12 cellular contexts compared by ENCODE assay signal in genomic region chr1:35852241-35852640, GRCh38.
"Had no signal": no experiment of that assay in that cellular context is flagged by ENCODE, and none has a peak within 500 bp of the region (broad histone marks: within the 10 kb centered on the region; RNA-seq: fewer than 3 reads in every experiment).

No MANE protein-coding gene starts in this region.

- H3K27me3 ChIP-seq: adrenal gland, body of pancreas, neural progenitor cell, ovary had no signal

- H3K9me3 Mint-ChIP-seq: neural progenitor cell; stimulated activated memory B cell treated with anti-CD40 and anti-IgM and Interleukin-4, amounts not matched to agents 10 μg/mL and 1 μg/mL and 100 μg/mL, for 72 hours had no signal

- H3K4me3 Mint-ChIP-seq: neural progenitor cell; stimulated activated memory B cell treated with anti-CD40 and anti-IgM and Interleukin-4, amounts not matched to agents 10 μg/mL and 1 μg/mL and 100 μg/mL, for 72 hours had no signal

- H3K27ac Mint-ChIP-seq: neural progenitor cell; stimulated activated memory B cell treated with anti-CD40 and anti-IgM and Interleukin-4, amounts not matched to agents 10 μg/mL and 1 μg/mL and 100 μg/mL, for 72 hours had no signal

- H3K9me3 ChIP-seq: adrenal gland, body of pancreas, ovary had no signal

- H3K4me1 Mint-ChIP-seq: neural progenitor cell; stimulated activated memory B cell treated with anti-CD40 and anti-IgM and Interleukin-4, amounts not matched to agents 10 μg/mL and 1 μg/mL and 100 μg/mL, for 72 hours had no signal

- H3K36me3 ChIP-seq: ovary had no signal

- ATAC-seq: activated CD4-positive, CD25-positive, alpha-beta regulatory T cell treated with anti-CD3 and anti-CD28 coated beads, Interleukin-2, amount 50 U/mL, for 24 hours; body of pancreas; stimulated activated memory B cell treated with anti-CD40 and anti-IgM and Interleukin-4, amounts not matched to agents 10 μg/mL and 1 μg/mL and 100 μg/mL, for 72 hours had no signal

- H3K27ac ChIP-seq: adrenal gland, body of pancreas, neural progenitor cell, ovary had no signal

- DNase-seq: activated naive CD4-positive, alpha-beta T cell treated with anti-CD3 and anti-CD28 coated beads, Interleukin-2, amount 50 U/mL, for 16 hours; activated T-cell treated with anti-CD3 and anti-CD28 coated beads, Interleukin-2, amount 50 U/mL, for 1 hour; adrenal gland; body of pancreas; cerebellar nuclear complex; mesendoderm; ovary; stimulated activated CD4-positive, alpha-beta T cell treated with anti-CD3 and anti-CD28 coated beads, Interleukin-1b, Interleukin-23, amount 100 ng/mL, for 48 hours; substantia nigra had no signal

- H3K4me3 ChIP-seq: adrenal gland, body of pancreas, neural progenitor cell, ovary had no signal

- H3K4me1 ChIP-seq: body of pancreas, neural progenitor cell had no signal

- H3K27me3 Mint-ChIP-seq: stimulated activated memory B cell treated with anti-CD40 and anti-IgM and Interleukin-4, amounts not matched to agents 10 μg/mL and 1 μg/mL and 100 μg/mL, for 72 hours had no signal
